In the genomic region with DNA sequence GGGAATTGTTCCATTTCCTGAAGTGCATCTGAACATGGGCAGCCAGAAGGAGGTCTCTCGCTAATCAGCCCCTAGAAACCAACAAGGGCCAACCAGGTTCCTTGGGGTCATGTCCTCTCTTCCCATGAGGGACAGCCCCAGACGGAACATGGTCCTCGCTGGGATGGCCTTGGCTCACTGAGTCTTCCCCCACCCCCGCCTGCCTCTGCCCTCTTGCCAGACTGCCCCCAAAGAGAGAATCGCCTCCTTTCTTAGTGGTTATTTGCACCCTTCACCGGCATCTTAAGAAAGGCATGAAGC, we compare ENCODE assay signal across 13 cellular contexts.
"Had no signal": no experiment of that assay in that cellular context is flagged by ENCODE, and none has a peak within 500 bp of the region (broad histone marks: within the 10 kb centered on the region; RNA-seq: fewer than 3 reads in every experiment).

No MANE protein-coding gene starts in this region.

- H3K27me3 ChIP-seq: body of pancreas, dorsolateral prefrontal cortex had no signal

- H3K4me3 ChIP-seq: body of pancreas, dorsolateral prefrontal cortex had no signal

- DNase-seq: activated CD4-positive, alpha-beta T cell treated with anti-CD3 and anti-CD28 coated beads, Interleukin-2, amount 50 U/mL, for 1 hour; activated CD4-positive, CD25-positive, alpha-beta regulatory T cell treated with anti-CD3 and anti-CD28 coated beads, Interleukin-2, amount 50 U/mL, for 72 hours; activated CD8-positive, alpha-beta memory T cell treated with anti-CD3 and anti-CD28 coated beads, Interleukin-2, amount 50 U/mL, for 4 hours; activated naive CD4-positive, alpha-beta T cell treated with anti-CD3 and anti-CD28 coated beads for 36 hours; activated T-cell treated with anti-CD3 and anti-CD28 coated beads, Interleukin-2, amount 50 U/mL, for 4 hours; body of pancreas; caudate nucleus; dorsolateral prefrontal cortex; foreskin fibroblast; glutamatergic neuron; kidney glomerular epithelial cell; left ventricle myocardium superior; naive B cell had no signal

- H3K9me3 ChIP-seq: body of pancreas had no signal

- ATAC-seq: activated T-cell treated with anti-CD3 and anti-CD28 coated beads, Interleukin-2, amount 50 U/mL, for 4 hours; body of pancreas; left ventricle myocardium superior had no signal
